In the genomic region with DNA sequence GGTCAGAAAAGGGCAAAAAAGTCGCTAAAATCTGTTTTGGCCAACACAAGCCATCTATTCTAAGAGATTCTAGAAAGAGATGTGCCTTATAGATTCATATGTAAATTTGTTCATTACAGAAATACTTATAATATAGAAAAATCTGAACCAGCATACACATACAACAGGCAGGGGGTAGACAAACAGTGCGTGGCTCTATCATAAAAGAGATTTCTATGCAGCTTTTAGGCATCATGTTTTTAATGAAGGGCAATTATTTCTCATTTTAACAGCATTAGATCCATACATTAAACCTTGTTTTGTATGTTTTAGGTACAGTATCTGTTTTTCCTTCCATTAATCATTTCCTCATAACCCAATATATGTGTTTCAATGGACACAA, we compare ENCODE assay signal across 1 cellular context.
TF ChIP-seq lines count a peak whose summit lies in the region.

No MANE protein-coding gene starts in this region.

TF ChIP-seq in GM23338, 12 proteins besides CTCF, POLR2A, EP300 and RAD21 (continued from another document):
- TF ChIP-seq, protein P1, sequence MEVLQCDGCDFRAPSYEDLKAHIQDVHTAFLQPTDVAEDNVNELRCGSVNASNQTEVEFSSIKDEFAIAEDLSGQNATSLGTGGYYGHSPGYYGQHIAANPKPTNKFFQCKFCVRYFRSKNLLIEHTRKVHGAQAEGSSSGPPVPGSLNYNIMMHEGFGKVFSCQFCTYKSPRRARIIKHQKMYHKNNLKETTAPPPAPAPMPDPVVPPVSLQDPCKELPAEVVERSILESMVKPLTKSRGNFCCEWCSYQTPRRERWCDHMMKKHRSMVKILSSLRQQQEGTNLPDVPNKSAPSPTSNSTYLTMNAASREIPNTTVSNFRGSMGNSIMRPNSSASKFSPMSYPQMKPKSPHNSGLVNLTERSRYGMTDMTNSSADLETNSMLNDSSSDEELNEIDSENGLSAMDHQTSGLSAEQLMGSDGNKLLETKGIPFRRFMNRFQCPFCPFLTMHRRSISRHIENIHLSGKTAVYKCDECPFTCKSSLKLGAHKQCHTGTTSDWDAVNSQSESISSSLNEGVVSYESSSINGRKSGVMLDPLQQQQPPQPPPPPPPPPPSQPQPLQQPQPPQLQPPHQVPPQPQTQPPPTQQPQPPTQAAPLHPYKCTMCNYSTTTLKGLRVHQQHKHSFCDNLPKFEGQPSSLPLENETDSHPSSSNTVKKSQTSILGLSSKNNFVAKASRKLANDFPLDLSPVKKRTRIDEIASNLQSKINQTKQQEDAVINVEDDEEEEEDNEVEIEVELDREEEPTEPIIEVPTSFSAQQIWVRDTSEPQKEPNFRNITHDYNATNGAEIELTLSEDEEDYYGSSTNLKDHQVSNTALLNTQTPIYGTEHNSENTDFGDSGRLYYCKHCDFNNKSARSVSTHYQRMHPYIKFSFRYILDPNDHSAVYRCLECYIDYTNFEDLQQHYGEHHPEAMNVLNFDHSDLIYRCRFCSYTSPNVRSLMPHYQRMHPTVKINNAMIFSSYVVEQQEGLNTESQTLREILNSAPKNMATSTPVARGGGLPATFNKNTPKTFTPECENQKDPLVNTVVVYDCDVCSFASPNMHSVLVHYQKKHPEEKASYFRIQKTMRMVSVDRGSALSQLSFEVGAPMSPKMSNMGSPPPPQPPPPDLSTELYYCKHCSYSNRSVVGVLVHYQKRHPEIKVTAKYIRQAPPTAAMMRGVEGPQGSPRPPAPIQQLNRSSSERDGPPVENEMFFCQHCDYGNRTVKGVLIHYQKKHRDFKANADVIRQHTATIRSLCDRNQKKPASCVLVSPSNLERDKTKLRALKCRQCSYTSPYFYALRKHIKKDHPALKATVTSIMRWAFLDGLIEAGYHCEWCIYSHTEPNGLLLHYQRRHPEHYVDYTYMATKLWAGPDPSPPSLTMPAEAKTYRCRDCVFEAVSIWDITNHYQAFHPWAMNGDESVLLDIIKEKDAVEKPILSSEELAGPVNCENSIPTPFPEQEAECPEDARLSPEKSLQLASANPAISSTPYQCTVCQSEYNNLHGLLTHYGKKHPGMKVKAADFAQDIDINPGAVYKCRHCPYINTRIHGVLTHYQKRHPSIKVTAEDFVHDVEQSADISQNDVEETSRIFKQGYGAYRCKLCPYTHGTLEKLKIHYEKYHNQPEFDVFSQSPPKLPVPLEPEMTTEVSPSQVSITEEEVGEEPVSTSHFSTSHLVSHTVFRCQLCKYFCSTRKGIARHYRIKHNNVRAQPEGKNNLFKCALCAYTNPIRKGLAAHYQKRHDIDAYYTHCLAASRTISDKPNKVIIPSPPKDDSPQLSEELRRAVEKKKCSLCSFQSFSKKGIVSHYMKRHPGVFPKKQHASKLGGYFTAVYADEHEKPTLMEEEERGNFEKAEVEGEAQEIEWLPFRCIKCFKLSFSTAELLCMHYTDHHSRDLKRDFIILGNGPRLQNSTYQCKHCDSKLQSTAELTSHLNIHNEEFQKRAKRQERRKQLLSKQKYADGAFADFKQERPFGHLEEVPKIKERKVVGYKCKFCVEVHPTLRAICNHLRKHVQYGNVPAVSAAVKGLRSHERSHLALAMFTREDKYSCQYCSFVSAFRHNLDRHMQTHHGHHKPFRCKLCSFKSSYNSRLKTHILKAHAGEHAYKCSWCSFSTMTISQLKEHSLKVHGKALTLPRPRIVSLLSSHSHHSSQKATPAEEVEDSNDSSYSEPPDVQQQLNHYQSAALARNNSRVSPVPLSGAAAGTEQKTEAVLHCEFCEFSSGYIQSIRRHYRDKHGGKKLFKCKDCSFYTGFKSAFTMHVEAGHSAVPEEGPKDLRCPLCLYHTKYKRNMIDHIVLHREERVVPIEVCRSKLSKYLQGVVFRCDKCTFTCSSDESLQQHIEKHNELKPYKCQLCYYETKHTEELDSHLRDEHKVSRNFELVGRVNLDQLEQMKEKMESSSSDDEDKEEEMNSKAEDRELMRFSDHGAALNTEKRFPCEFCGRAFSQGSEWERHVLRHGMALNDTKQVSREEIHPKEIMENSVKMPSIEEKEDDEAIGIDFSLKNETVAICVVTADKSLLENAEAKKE (CRISPR knock-in tag; IDR thresholded peaks at IDR 0.05) = no peak
- TF ChIP-seq STAT1 (IDR thresholded peaks at IDR 0.05; ENCODE audit: unreplicated experiment) (no peak), POLR2AphosphoS5 (IDR thresholded peaks at IDR 0.05; ENCODE audit: low read depth) (no peak), ZNF114 (CRISPR knock-in tag; IDR thresholded peaks at IDR 0.05) (no peak), EZH2phosphoT487 (IDR thresholded peaks at IDR 0.05; ENCODE audit: unreplicated experiment) (no peak), CREB1 (CRISPR knock-in tag; IDR thresholded peaks at IDR 0.05; ENCODE audit: low read depth) (no peak)
- TF ChIP-seq, protein P2, sequence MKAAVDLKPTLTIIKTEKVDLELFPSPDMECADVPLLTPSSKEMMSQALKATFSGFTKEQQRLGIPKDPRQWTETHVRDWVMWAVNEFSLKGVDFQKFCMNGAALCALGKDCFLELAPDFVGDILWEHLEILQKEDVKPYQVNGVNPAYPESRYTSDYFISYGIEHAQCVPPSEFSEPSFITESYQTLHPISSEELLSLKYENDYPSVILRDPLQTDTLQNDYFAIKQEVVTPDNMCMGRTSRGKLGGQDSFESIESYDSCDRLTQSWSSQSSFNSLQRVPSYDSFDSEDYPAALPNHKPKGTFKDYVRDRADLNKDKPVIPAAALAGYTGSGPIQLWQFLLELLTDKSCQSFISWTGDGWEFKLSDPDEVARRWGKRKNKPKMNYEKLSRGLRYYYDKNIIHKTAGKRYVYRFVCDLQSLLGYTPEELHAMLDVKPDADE (IDR thresholded peaks at IDR 0.05) = no peak
